In genomic region chr19:34171877-34172660, GRCh38 we compare ENCODE assay signal across 1 cellular context.
A peak's percentile ranks its signal among the peaks of the same experiment; 100 is the strongest.
TF ChIP-seq lines count a peak whose summit lies in the region.

Gene LSM14A, plus strand, starts transcription at chr19:34172504. Its CDS starts 139 bp downstream, at chr19:34172643.

TF ChIP-seq in K562, 482 proteins besides CTCF, POLR2A, EP300 and RAD21 (continued from another document and continues in another):
- TF ChIP-seq TRIM25 (IDR thresholded peaks at IDR 0.05; ENCODE audit: borderline replicate concordance) = no peak
- no peak for TF ChIP-seq ZBTB5 (IDR thresholded peaks at IDR 0.05)
- TF ChIP-seq PRPF4 (IDR thresholded peaks at IDR 0.05; ENCODE audit: insufficient read depth, low read depth, low read length, poor library complexity, severe bottlenecking) = peak; percentile 81
- peak; percentile 4 to 18; a peak in 1 of 4 replicates for TF ChIP-seq NRF1 (conservative IDR thresholded peaks at IDR 0.05 in 1 of 2, IDR thresholded peaks at IDR 0.05 in 1 of 2)
- peak; percentile 66; the same call in 1 of the 2 replicates for TF ChIP-seq CREB3 (tag; conservative IDR thresholded peaks at IDR 0.05; ENCODE audit: low read depth)
- TF ChIP-seq NFIC (IDR thresholded peaks at IDR 0.05) = peak; percentile 70
- TF ChIP-seq TARDBP (IDR thresholded peaks at IDR 0.05) = no peak
- no peak for TF ChIP-seq ZNF609 (CRISPR knock-in tag; IDR thresholded peaks at IDR 0.05; ENCODE audit: borderline replicate concordance)
- peak; percentile 86 for TF ChIP-seq MYC (IDR thresholded peaks at IDR 0.05; ENCODE audit: low read depth, low read length)
- TF ChIP-seq MYC (CRISPR knock-in tag; IDR thresholded peaks at IDR 0.05; ENCODE audit: borderline replicate concordance, low read depth) = peak; percentile 92
- no peak for TF ChIP-seq FOXJ2 (tag; IDR thresholded peaks at IDR 0.05)
- no peak for TF ChIP-seq TFE3 (CRISPR knock-in tag; IDR thresholded peaks at IDR 0.05)
- TF ChIP-seq CHD2 (IDR thresholded peaks at IDR 0.05; ENCODE audit: low read depth, low read length) = peak; percentile 96
- peak; percentile 98 for TF ChIP-seq RBFOX2 (IDR thresholded peaks at IDR 0.05; ENCODE audit: low read depth, low read length)
- TF ChIP-seq CBX5 (IDR thresholded peaks at IDR 0.05; ENCODE audit: borderline replicate concordance, low read depth) = no peak
- peak; percentile 61 for TF ChIP-seq U2AF1 (optimal IDR thresholded peaks at IDR 0.05; ENCODE audit: low read depth, low read length)
- TF ChIP-seq THAP7 (CRISPR knock-in tag; IDR thresholded peaks at IDR 0.05) = peak; percentile 60; the same call in 1 of the 2 replicates
- peak; percentile 59; the same call in 1 of the 2 replicates for TF ChIP-seq REST (CRISPR knock-in tag; IDR thresholded peaks at IDR 0.05; ENCODE audit: low read depth)
- TF ChIP-seq ARID3B (CRISPR knock-in tag; IDR thresholded peaks at IDR 0.05; ENCODE audit: borderline replicate concordance) = no peak
- peak; percentile 79; the same call in 1 of the 2 replicates for TF ChIP-seq BRD4 (IDR thresholded peaks at IDR 0.05)
- 0 out of 2 replicates have a peak, but pooled peaks have one; percentile 4 for TF ChIP-seq MECOM (CRISPR knock-in tag; IDR thresholded peaks at IDR 0.05)
- peak; percentile 47; the same call in 1 of the 2 replicates for TF ChIP-seq FOSL1 (tag; conservative IDR thresholded peaks at IDR 0.05)
- peak; percentile 89 for TF ChIP-seq MAX (CRISPR knock-in tag; IDR thresholded peaks at IDR 0.05)
- peak; percentile 92 for TF ChIP-seq ZBTB9 (CRISPR knock-in tag; IDR thresholded peaks at IDR 0.05)
- peak in 1 of 3 experiments; percentile 54; a peak in 1 of 6 replicates for TF ChIP-seq ZBTB11 (CRISPR knock-in tag; IDR thresholded peaks at IDR 0.05)
- TF ChIP-seq SRSF3 (IDR thresholded peaks at IDR 0.05; ENCODE audit: insufficient read depth, low read length) = peak; percentile 90
- no peak for TF ChIP-seq NR2C2 (CRISPR knock-in tag; IDR thresholded peaks at IDR 0.05)
- peak; percentile 32; the same call in 1 of the 2 replicates for TF ChIP-seq NR2C2 (tag; IDR thresholded peaks at IDR 0.05)
- TF ChIP-seq BHLHE40 (IDR thresholded peaks at IDR 0.05; ENCODE audit: low read length) = no peak
- TF ChIP-seq ZNF57 (CRISPR knock-in tag; IDR thresholded peaks at IDR 0.05) = 0 out of 2 replicates have a peak, but pooled peaks have one; percentile 43
- TF ChIP-seq SOX6 (IDR thresholded peaks at IDR 0.05) = no peak
